33 cellular contexts compared by ENCODE assay signal in genomic region chr9:2354216-2354615, GRCh38.
"Had no signal": no experiment of that assay in that cellular context is flagged by ENCODE, and none has a peak within 500 bp of the region (broad histone marks: within the 10 kb centered on the region; RNA-seq: fewer than 3 reads in every experiment).

No MANE protein-coding gene starts in this region.

- H3K9ac ChIP-seq: parathyroid adenoma had no signal

- H3K27me3 Mint-ChIP-seq: activated CD4-positive, alpha-beta T cell treated with anti-CD3 and anti-CD28 coated beads, Interleukin-2, amount 10 ng/mL, durations not matched to agents 7 days and 5 days; activated CD8-positive, alpha-beta T cell treated with anti-CD3 and anti-CD28 coated beads for 36 hours; type B pancreatic cell had no signal

- H3K4me3 ChIP-seq: heart left ventricle, psoas muscle, sigmoid colon, uterus had no signal

- H3K9me3 ChIP-seq: psoas muscle, uterus had no signal

- H3K79me2 ChIP-seq: parathyroid adenoma had no signal

- ATAC-seq: activated CD8-positive, alpha-beta T cell treated with anti-CD3 and anti-CD28 coated beads for 36 hours; activated naive CD8-positive, alpha-beta T cell treated with anti-CD3 and anti-CD28 coated beads, Interleukin-2, amount 50 U/mL, for 24 hours; activated T-cell treated with anti-CD3 and anti-CD28 coated beads, Interleukin-2, amount 50 U/mL, for 4 hours; activated T-helper 17 cell treated with anti-CD3 and anti-CD28 coated beads, Interleukin-2, amount 50 U/mL, for 72 hours; effector memory CD8-positive, alpha-beta T cell; foreskin keratinocyte; heart left ventricle; left colon; naive thymus-derived CD4-positive, alpha-beta T cell; psoas muscle; stimulated activated memory B cell treated with anti-CD40 and anti-IgM and Interleukin-4, amounts not matched to agents 10 μg/mL and 1 μg/mL and 100 μg/mL, for 72 hours; stimulated activated naive CD8-positive, alpha-beta T cell treated with anti-CD3 and anti-CD28 coated beads, Interleukin-15, amount 100 ng/mL, for 72 hours; WTC11 had no signal

- H3K4me3 Mint-ChIP-seq: activated CD4-positive, alpha-beta T cell treated with anti-CD3 and anti-CD28 coated beads, Interleukin-2, amount 10 ng/mL, durations not matched to agents 7 days and 5 days; activated CD8-positive, alpha-beta T cell treated with anti-CD3 and anti-CD28 coated beads for 36 hours; activated naive CD4-positive, alpha-beta T cell treated with anti-CD3 and anti-CD28 coated beads, Interleukin-2, amount 50 U/mL, for 24 hours; activated naive CD8-positive, alpha-beta T cell treated with anti-CD3 and anti-CD28 coated beads, Interleukin-2, amount 50 U/mL, for 24 hours; activated T-cell treated with anti-CD3 and anti-CD28 coated beads, Interleukin-2, amount 50 U/mL, for 4 hours; activated T-helper 17 cell treated with anti-CD3 and anti-CD28 coated beads, Interleukin-2, amount 50 U/mL, for 72 hours; effector memory CD8-positive, alpha-beta T cell; immature natural killer cell; naive thymus-derived CD4-positive, alpha-beta T cell; neural crest cell; stimulated activated memory B cell treated with anti-CD40 and anti-IgM and Interleukin-4, amounts not matched to agents 10 μg/mL and 1 μg/mL and 100 μg/mL, for 72 hours; stimulated activated naive CD8-positive, alpha-beta T cell treated with anti-CD3 and anti-CD28 coated beads, Interleukin-15, amount 100 ng/mL, for 72 hours; WTC11 had no signal

- H3K36me3 ChIP-seq: heart left ventricle, sigmoid colon, uterus had no signal

- H3K27ac ChIP-seq: foreskin keratinocyte, heart left ventricle, parathyroid adenoma, psoas muscle, sigmoid colon, uterus had no signal

- H3K4me1 Mint-ChIP-seq: activated CD4-positive, alpha-beta T cell treated with anti-CD3 and anti-CD28 coated beads, Interleukin-2, amount 10 ng/mL, durations not matched to agents 7 days and 5 days; activated naive CD4-positive, alpha-beta T cell treated with anti-CD3 and anti-CD28 coated beads, Interleukin-2, amount 50 U/mL, for 24 hours; activated naive CD8-positive, alpha-beta T cell treated with anti-CD3 and anti-CD28 coated beads, Interleukin-2, amount 50 U/mL, for 24 hours; activated T-helper 17 cell treated with anti-CD3 and anti-CD28 coated beads, Interleukin-2, amount 50 U/mL, for 72 hours; immature natural killer cell; naive thymus-derived CD4-positive, alpha-beta T cell; stimulated activated memory B cell treated with anti-CD40 and anti-IgM and Interleukin-4, amounts not matched to agents 10 μg/mL and 1 μg/mL and 100 μg/mL, for 72 hours; stimulated activated naive CD8-positive, alpha-beta T cell treated with anti-CD3 and anti-CD28 coated beads, Interleukin-15, amount 100 ng/mL, for 72 hours had no signal

- H3K4me1 ChIP-seq: foreskin keratinocyte, heart left ventricle, parathyroid adenoma, psoas muscle, sigmoid colon, uterus had no signal

- H3K27ac Mint-ChIP-seq: activated CD4-positive, alpha-beta T cell treated with anti-CD3 and anti-CD28 coated beads, Interleukin-2, amount 10 ng/mL, durations not matched to agents 7 days and 5 days; activated CD8-positive, alpha-beta T cell treated with anti-CD3 and anti-CD28 coated beads for 36 hours; activated naive CD4-positive, alpha-beta T cell treated with anti-CD3 and anti-CD28 coated beads, Interleukin-2, amount 50 U/mL, for 24 hours; activated naive CD8-positive, alpha-beta T cell treated with anti-CD3 and anti-CD28 coated beads, Interleukin-2, amount 50 U/mL, for 24 hours; activated T-helper 17 cell treated with anti-CD3 and anti-CD28 coated beads, Interleukin-2, amount 50 U/mL, for 72 hours; effector memory CD8-positive, alpha-beta T cell; immature natural killer cell; naive thymus-derived CD4-positive, alpha-beta T cell; stimulated activated memory B cell treated with anti-CD40 and anti-IgM and Interleukin-4, amounts not matched to agents 10 μg/mL and 1 μg/mL and 100 μg/mL, for 72 hours; stimulated activated naive CD8-positive, alpha-beta T cell treated with anti-CD3 and anti-CD28 coated beads, Interleukin-15, amount 100 ng/mL, for 72 hours; type B pancreatic cell; WTC11 had no signal

- DNase-seq: activated CD4-positive, alpha-beta T cell treated with anti-CD3 and anti-CD28 coated beads for 1 hour; activated CD4-positive, alpha-beta T cell treated with anti-CD3 and anti-CD28 coated beads, Interleukin-2, amount 10 ng/mL, durations not matched to agents 7 days and 5 days; activated CD8-positive, alpha-beta T cell treated with anti-CD3 and anti-CD28 coated beads for 36 hours; activated gamma-delta T cell treated with Interleukin-2 at 50 U/mL for 16 hours; activated naive CD8-positive, alpha-beta T cell treated with anti-CD3 and anti-CD28 coated beads, Interleukin-2, amount 50 U/mL, for 24 hours; activated T-cell treated with anti-CD3 and anti-CD28 coated beads, Interleukin-2, amount 50 U/mL, for 4 hours; amygdala; caudate nucleus; cortex of kidney; effector memory CD8-positive, alpha-beta T cell; foreskin keratinocyte; heart left ventricle; hypothalamus; immature natural killer cell; kidney; left colon; mammary epithelial cell; naive thymus-derived CD4-positive, alpha-beta T cell; nucleus accumbens; psoas muscle; sigmoid colon; small intestine; stimulated activated CD4-positive, alpha-beta T cell treated with anti-CD3 and anti-CD28 coated beads, Interleukin-4, amount 100 ng/mL, for 24 hours; stimulated activated naive CD8-positive, alpha-beta T cell treated with anti-CD3 and anti-CD28 coated beads, Interleukin-15, amount 100 ng/mL, for 72 hours; substantia nigra; uterus had no signal

- H2AFZ ChIP-seq: parathyroid adenoma had no signal

- H3K27me3 ChIP-seq: foreskin keratinocyte, heart left ventricle, sigmoid colon, uterus had no signal

- H3K36me3 Mint-ChIP-seq: activated naive CD4-positive, alpha-beta T cell treated with anti-CD3 and anti-CD28 coated beads, Interleukin-2, amount 50 U/mL, for 24 hours; immature natural killer cell; stimulated activated memory B cell treated with anti-CD40 and anti-IgM and Interleukin-4, amounts not matched to agents 10 μg/mL and 1 μg/mL and 100 μg/mL, for 72 hours; type B pancreatic cell had no signal

- H3K9me3 Mint-ChIP-seq: activated CD4-positive, alpha-beta T cell treated with anti-CD3 and anti-CD28 coated beads, Interleukin-2, amount 10 ng/mL, durations not matched to agents 7 days and 5 days; activated CD8-positive, alpha-beta T cell treated with anti-CD3 and anti-CD28 coated beads for 36 hours; activated naive CD4-positive, alpha-beta T cell treated with anti-CD3 and anti-CD28 coated beads, Interleukin-2, amount 50 U/mL, for 24 hours; activated naive CD8-positive, alpha-beta T cell treated with anti-CD3 and anti-CD28 coated beads, Interleukin-2, amount 50 U/mL, for 24 hours; activated T-helper 17 cell treated with anti-CD3 and anti-CD28 coated beads, Interleukin-2, amount 50 U/mL, for 72 hours; effector memory CD8-positive, alpha-beta T cell; stimulated activated memory B cell treated with anti-CD40 and anti-IgM and Interleukin-4, amounts not matched to agents 10 μg/mL and 1 μg/mL and 100 μg/mL, for 72 hours; stimulated activated naive CD8-positive, alpha-beta T cell treated with anti-CD3 and anti-CD28 coated beads, Interleukin-15, amount 100 ng/mL, for 72 hours had no signal
